Comparison of ENCODE assay signal across 17 cellular contexts in the genomic region with DNA sequence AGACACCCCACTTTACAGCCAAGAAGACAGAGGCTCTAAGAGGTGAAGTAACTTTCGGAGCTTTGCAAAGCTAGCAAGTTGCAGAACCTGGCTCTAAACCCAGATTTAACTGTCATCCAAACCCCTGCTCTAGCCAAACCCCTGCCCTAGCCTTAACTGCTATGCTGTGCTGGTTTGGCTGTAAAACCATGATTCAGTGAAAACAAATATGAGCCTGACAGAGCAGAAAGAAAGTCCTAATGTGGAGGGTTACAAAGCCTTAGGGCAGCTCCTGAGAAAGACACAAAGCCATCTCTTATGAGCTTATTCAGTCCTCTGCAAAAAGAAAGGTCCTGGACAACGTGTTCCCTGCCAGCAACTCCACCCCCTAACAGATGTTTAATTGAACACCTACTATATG.
DNase-seq lines count a peak whose midpoint lies in the region; ATAC-seq and TF ChIP-seq lines count a peak whose summit lies in the region.
"Had no signal": no experiment of that assay in that cellular context is flagged by ENCODE, and none has a peak within 500 bp of the region (broad histone marks: within the 10 kb centered on the region; RNA-seq: fewer than 3 reads in every experiment).

No MANE protein-coding gene starts in this region.

- TF ChIP-seq CTCF in AG10803 (conservative IDR thresholded peaks at IDR 0.05; ENCODE audit: low read length) (no peak), HEK293 (tag by site-specific recombination; IDR thresholded peaks at IDR 0.05) (no peak), left lung (IDR thresholded peaks at IDR 0.05) (no peak)

- H3K4me1 ChIP-seq in HEK293 (ENCODE audit: control insufficient read depth, insufficient read depth, low read length) (no peaks in the 10 kb centered on the region), left lung (peaks cover 3 to 5% of the 10 kb centered on the region in 2 donors)

- H3K9me3 ChIP-seq in HEK293 (ENCODE audit: control insufficient read depth, insufficient read depth, low read depth, low read length): no peaks in the 10 kb centered on the region
- no peaks in the 10 kb centered on the region for H3K9me3 ChIP-seq in left lung
- H3K9me3 ChIP-seq: A549, Peyer's patch had no signal

- H3K27ac ChIP-seq in HEK293 (ENCODE audit: extremely low read depth, low read depth, low read length) (no peak overlapping the region), left lung (no peak overlapping the region)
- H3K27ac ChIP-seq: A549, Peyer's patch had no signal

- no peak overlapping the region for H3K4me3 ChIP-seq in AG10803 (ENCODE audit: low read length)
- H3K4me3 ChIP-seq in HEK293 (ENCODE audit: low read depth, low read length): no peak overlapping the region
- H3K4me3 ChIP-seq in left lung: no peak overlapping the region
- H3K4me3 ChIP-seq: A549, GM23338, Peyer's patch had no signal

- POLR2A ChIA-PET in HEK293 (lab: Yijun Ruan, JAX): no interaction called here

- no peaks in the 10 kb centered on the region for H3K27me3 ChIP-seq in left lung
- H3K27me3 ChIP-seq: Peyer's patch had no signal

- DNase-seq in AG10803 (ENCODE audit: low read depth) (peak; percentile 36), epidermal melanocyte (ENCODE audit: insufficient read length, low spot score) (peak; percentile 29), posterior vena cava (ENCODE audit: low spot score) (peak; percentile 14), amygdala (lab: John Stamatoyannopoulos, UW) (no peak), left lung (no peak)
- DNase-seq: CD4-positive, alpha-beta memory T cell; GF-D8; MV-4-11; NCI-H1436 treated with DMSO at 0.1 percent for 48 hours; NCI-H2081 treated with DMSO at 0.1 percent for 48 hours; NCI-H345; Peyer's patch; Right ventricle myocardium superior had no signal

- ATAC-seq in HG03097 (IDR thresholded peaks at IDR 0.05; ENCODE audit: low FRiP score, unreplicated experiment) (no peak), left lung (no peak)
- ATAC-seq: A549, GM23338 had no signal

- intact Hi-C loops in posterior vena cava (cut with DNase I): loop anchor here in 1 of 2 donors (5.0 kb wide), 2 partner anchors 328 to 1953 kb away; no protein-coding TSS in a partner anchor
- intact Hi-C loops in left lung (cut with DNase I): no loop called here

- H3K36me3 ChIP-seq in HEK293 (ENCODE audit: control insufficient read depth in 2 of 2, insufficient read depth in 1 of 2, low read length in 2 of 2) (no peaks in the 10 kb centered on the region), left lung (no peaks in the 10 kb centered on the region)
- H3K36me3 ChIP-seq: Peyer's patch had no signal

- CTCF ChIA-PET in HEK293 (lab: Yijun Ruan, JAX): interaction anchor here (0.9 to 3.7 kb wide), 3 partner anchors 20 to 519 kb away, joined by 3 to 19 read pairs (median 3); no protein-coding TSS in a partner anchor

TF ChIP-seq in HEK293, 187 proteins besides CTCF, POLR2A, EP300 and RAD21:
- TF ChIP-seq ZNF548 (tag by site-specific recombination; IDR thresholded peaks at IDR 0.05) (no peak), ZNF664 (tag by site-specific recombination; IDR thresholded peaks at IDR 0.05) (0 out of 2 replicates have a peak, but pooled peaks have one; percentile 64), ZNF561 (tag by site-specific recombination; IDR thresholded peaks at IDR 0.05; ENCODE audit: borderline replicate concordance) (no peak), ZNF707 (tag by site-specific recombination; IDR thresholded peaks at IDR 0.05) (no peak), TCF7L2 (IDR thresholded peaks at IDR 0.05; ENCODE audit: borderline replicate concordance, low read depth, low read length) (no peak), PRDM1 (tag by site-specific recombination; IDR thresholded peaks at IDR 0.05) (no peak)
- TF ChIP-seq, protein P1, sequence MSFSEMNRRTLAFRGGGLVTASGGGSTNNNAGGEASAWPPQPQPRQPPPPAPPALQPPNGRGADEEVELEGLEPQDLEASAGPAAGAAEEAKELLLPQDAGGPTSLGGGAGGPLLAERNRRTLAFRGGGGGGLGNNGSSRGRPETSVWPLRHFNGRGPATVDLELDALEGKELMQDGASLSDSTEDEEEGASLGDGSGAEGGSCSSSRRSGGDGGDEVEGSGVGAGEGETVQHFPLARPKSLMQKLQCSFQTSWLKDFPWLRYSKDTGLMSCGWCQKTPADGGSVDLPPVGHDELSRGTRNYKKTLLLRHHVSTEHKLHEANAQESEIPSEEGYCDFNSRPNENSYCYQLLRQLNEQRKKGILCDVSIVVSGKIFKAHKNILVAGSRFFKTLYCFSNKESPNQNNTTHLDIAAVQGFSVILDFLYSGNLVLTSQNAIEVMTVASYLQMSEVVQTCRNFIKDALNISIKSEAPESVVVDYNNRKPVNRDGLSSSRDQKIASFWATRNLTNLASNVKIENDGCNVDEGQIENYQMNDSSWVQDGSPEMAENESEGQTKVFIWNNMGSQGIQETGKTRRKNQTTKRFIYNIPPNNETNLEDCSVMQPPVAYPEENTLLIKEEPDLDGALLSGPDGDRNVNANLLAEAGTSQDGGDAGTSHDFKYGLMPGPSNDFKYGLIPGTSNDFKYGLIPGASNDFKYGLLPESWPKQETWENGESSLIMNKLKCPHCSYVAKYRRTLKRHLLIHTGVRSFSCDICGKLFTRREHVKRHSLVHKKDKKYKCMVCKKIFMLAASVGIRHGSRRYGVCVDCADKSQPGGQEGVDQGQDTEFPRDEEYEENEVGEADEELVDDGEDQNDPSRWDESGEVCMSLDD (tag by site-specific recombination; IDR thresholded peaks at IDR 0.05): no peak

Comparison
In these comparisons a context has a peak if more than half of its experiments do, and no peak if none do; other contexts are left out.
1. DNase-seq: peak in AG10803 (single experiment), epidermal melanocyte (single experiment) and posterior vena cava (single experiment); none in amygdala (0 of 56) and left lung (0 of 2).